19 cellular contexts compared by ENCODE assay signal in the genomic region with DNA sequence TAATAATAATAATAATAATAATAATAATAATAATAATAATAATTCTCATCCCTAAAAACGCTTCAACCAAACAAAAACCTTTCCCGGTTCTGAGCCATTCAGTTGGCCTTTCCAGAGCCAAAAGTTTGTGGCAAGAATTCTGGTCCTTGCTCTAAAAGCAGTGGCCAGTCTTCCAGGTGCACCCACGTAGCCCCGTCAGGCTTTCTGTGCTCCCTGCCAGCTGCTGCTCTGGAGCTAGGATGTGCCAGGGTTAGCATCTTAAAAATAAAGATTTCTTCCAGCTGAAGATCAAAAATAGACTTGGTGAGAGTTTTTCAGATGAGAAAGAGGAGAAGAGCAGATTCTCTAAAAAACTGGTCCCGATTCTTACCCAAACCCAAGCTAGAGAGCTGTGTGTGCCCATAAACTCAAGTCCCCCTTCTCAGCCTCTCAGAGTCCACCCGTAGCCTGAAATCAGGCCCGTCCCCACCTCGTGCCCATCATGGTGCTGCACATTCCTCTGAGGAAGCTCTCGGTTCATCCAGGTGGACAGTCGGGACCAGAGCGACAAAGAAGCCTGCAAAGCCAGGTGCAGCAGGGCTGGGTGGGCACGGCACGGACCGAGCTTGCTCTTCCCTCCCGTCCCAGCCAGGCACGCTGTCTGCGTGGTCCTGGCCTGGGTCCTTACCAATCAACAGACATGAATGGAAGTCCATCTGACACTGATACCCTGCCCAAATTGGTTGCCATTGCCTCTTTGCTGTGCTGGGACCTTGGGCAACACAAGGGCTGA.
A peak's percentile ranks its signal among the peaks of the same experiment; 100 is the strongest.
DNase-seq lines count a peak whose midpoint lies in the region; ATAC-seq and TF ChIP-seq lines count a peak whose summit lies in the region.
"Had no signal": no experiment of that assay in that cellular context is flagged by ENCODE, and none has a peak within 500 bp of the region (broad histone marks: within the 10 kb centered on the region; RNA-seq: fewer than 3 reads in every experiment).

No MANE protein-coding gene starts in this region.

- H3K4me3 Mint-ChIP-seq in stimulated activated naive B cell treated with anti-CD40 and anti-IgM and Interleukin-4, amounts not matched to agents 10 μg/mL and 1 μg/mL and 100 μg/mL, for 72 hours: no peak overlapping the region
- H3K4me3 Mint-ChIP-seq: CD4-positive, alpha-beta memory T cell had no signal

- H2AK5ac ChIP-seq in IMR-90 (ENCODE audit: low read depth, low read length): 0 out of 2 replicates have a peak overlapping the region, but pooled peaks have one; percentile 13

- H3K4me3 ChIP-seq in DND-41 (ENCODE audit: low read depth in 1 of 2, low read length in 2 of 2): no peak overlapping the region
- H3K4me3 ChIP-seq in IMR-90 (ENCODE audit: insufficient read depth, low read depth, low read length): no peak overlapping the region
- H3K4me3 ChIP-seq: K562, MG63 had no signal

- in situ Hi-C loops in IMR-90 (cut with MboI; ENCODE audit: low sequenced_read_pairs): no loop called here

- no peaks in the 10 kb centered on the region for H3K79me1 ChIP-seq in IMR-90 (ENCODE audit: low read depth in 1 of 2, low read length in 2 of 2)

- intact Hi-C loops in IMR-90 (cut with micrococcal nuclease): no loop called here

- H3K79me2 ChIP-seq in DND-41 (ENCODE audit: insufficient read depth, low read length): no peaks in the 10 kb centered on the region

- TF ChIP-seq RAD21 in IMR-90 (IDR thresholded peaks at IDR 0.05; ENCODE audit: low read length): no peak

- no peaks in the 10 kb centered on the region for H4K20me1 ChIP-seq in DND-41 (ENCODE audit: insufficient read depth, low read length)
- H4K20me1 ChIP-seq in IMR-90 (ENCODE audit: insufficient read depth, low read length): no peaks in the 10 kb centered on the region

- H2AK9ac ChIP-seq in IMR-90 (replicated peaks; ENCODE audit: low read depth, low read length, poor library complexity): peak overlapping the region; percentile 77

- ATAC-seq in DND-41 (ENCODE audit: insufficient read depth, low read depth): no peak
- no peak for ATAC-seq in IMR-90 (ENCODE audit: low read depth)
- ATAC-seq in stimulated activated naive B cell treated with anti-CD40 and anti-IgM and Interleukin-4, amounts not matched to agents 10 μg/mL and 1 μg/mL and 100 μg/mL, for 72 hours (replicated peaks): no peak
- ATAC-seq in HG03432 (IDR thresholded peaks at IDR 0.05; ENCODE audit: unreplicated experiment): no peak
- ATAC-seq in HG03354 (IDR thresholded peaks at IDR 0.05; ENCODE audit: poor library complexity, severe bottlenecking, unreplicated experiment): no peak
- ATAC-seq: K562 had no signal

- H2BK15ac ChIP-seq in IMR-90 (ENCODE audit: low read depth, low read length): no peak overlapping the region

- H3K27ac ChIP-seq in DND-41 (ENCODE audit: low read length) (peak overlapping the region; percentile 18; the same call in 1 of the 2 replicates), IMR-90 (ENCODE audit: insufficient read depth, low read length) (no peak overlapping the region), cingulate gyrus (ENCODE audit: low read depth, low read length) (peak overlapping the region; percentile 54)

- H3K14ac ChIP-seq in IMR-90 (replicated peaks; ENCODE audit: low read depth, low read length): no peak overlapping the region

- no peak for TF ChIP-seq POLR2A in IMR-90 (IDR thresholded peaks at IDR 0.05; ENCODE audit: low read depth, low read length)

- dilution Hi-C loops in IMR-90 (cut with HindIII; ENCODE audit: low sequenced_read_pairs, unreplicated experiment): no loop called here

- no peak overlapping the region for H4K5ac ChIP-seq in IMR-90 (ENCODE audit: low read depth, low read length)

- TF ChIP-seq CTCF in DND-41 (IDR thresholded peaks at IDR 0.05; ENCODE audit: borderline replicate concordance, extremely low read depth, low read length, poor library complexity, severe bottlenecking): no peak
- no peak for TF ChIP-seq CTCF in IMR-90 (conservative IDR thresholded peaks at IDR 0.05; ENCODE audit: low read depth, low read length)

- H3K9me1 ChIP-seq in IMR-90 (ENCODE audit: insufficient read depth, low read length): 0 out of 2 replicates have a peak, but pooled peaks cover 3% of the 10 kb centered on the region

- H2BK5ac ChIP-seq in IMR-90 (ENCODE audit: low read depth, low read length, poor library complexity, severe bottlenecking): no peak overlapping the region

- no peaks in the 10 kb centered on the region for H3K27me3 ChIP-seq in DND-41 (ENCODE audit: insufficient read depth, low read length, poor library complexity)
- no peaks in the 10 kb centered on the region for H3K27me3 ChIP-seq in IMR-90 (ENCODE audit: control insufficient read depth, insufficient read depth, low read length)
- H3K27me3 ChIP-seq: MG63 had no signal

- no TSS peak for BruUV-seq in IMR-90 (replicated peaks; lab: Mats Ljungman, UMichigan)

- no peak overlapping the region for H3K23ac ChIP-seq in IMR-90 (ENCODE audit: low read depth, low read length)

- CTCF ChIA-PET in IMR-90 (lab: Yijun Ruan, JAX): interaction anchor here (5.0 kb wide), 1 partner anchor 297 kb away, joined by 35 read pairs; no protein-coding TSS in a partner anchor

- no peaks in the 10 kb centered on the region for H3K27me3 Mint-ChIP-seq in stimulated activated naive B cell treated with anti-CD40 and anti-IgM and Interleukin-4, amounts not matched to agents 10 μg/mL and 1 μg/mL and 100 μg/mL, for 72 hours

- H3K56ac ChIP-seq in IMR-90 (ENCODE audit: extremely low read depth, insufficient read depth, low read length): no peak overlapping the region

- no peak overlapping the region for H2BK120ac ChIP-seq in IMR-90 (ENCODE audit: low read depth, low read length)

- no peak overlapping the region for H3K18ac ChIP-seq in IMR-90 (ENCODE audit: low read depth, low read length)

- no peak overlapping the region for H3K4me2 ChIP-seq in DND-41 (ENCODE audit: insufficient read depth, low read length)
- no peak overlapping the region for H3K4me2 ChIP-seq in IMR-90 (ENCODE audit: low read depth, low read length)
- H3K4me2 ChIP-seq: SK-N-SH had no signal

- WGBS in IMR-90 (ENCODE audit: extremely low coverage in 2 of 2, insufficient read length in 1 of 2), 2 experiments: 97% methylated on average over 5 of the region's 17 CpGs; no CpG with 5 or more reads in 1 of the 2 experiments

- DNase-seq in DND-41: no peak
- DNase-seq in IMR-90: no peak
- no peak for DNase-seq in stimulated activated naive B cell treated with anti-CD40 and anti-IgM and Interleukin-4, amounts not matched to agents 10 μg/mL and 1 μg/mL and 100 μg/mL, for 72 hours
- DNase-seq in stimulated activated naive CD4-positive, alpha-beta T cell treated with Interleukin-2 at 50 U/mL for 16 hours (lab: John Stamatoyannopoulos, UW): no peak
- DNase-seq in glomerular visceral epithelial cell (ENCODE audit: extremely low spot score): no peak
- DNase-seq: Caco-2; CD4-positive, alpha-beta memory T cell; MG63; NCI-H1417; NCI-H1694 treated with DMSO at 0.1 percent for 48 hours; NCI-H2081 treated with DMSO at 0.1 percent for 48 hours; NCI-H2171 treated with DMSO at 0.1 percent for 48 hours; NCI-H526; SHP77 treated with DMSO at 0.1 percent for 48 hours; SK-N-SH had no signal

- H4K8ac ChIP-seq in IMR-90 (ENCODE audit: low read depth in 2 of 2, low read length in 2 of 2): no peak overlapping the region

- H3K27ac Mint-ChIP-seq in stimulated activated naive B cell treated with anti-CD40 and anti-IgM and Interleukin-4, amounts not matched to agents 10 μg/mL and 1 μg/mL and 100 μg/mL, for 72 hours: peak overlapping the region; percentile 56

- H3K36me3 ChIP-seq in DND-41 (ENCODE audit: insufficient read depth, low read length) (no peaks in the 10 kb centered on the region), IMR-90 (ENCODE audit: control insufficient read depth, insufficient read depth, low read length) (no peaks in the 10 kb centered on the region)
- H3K36me3 ChIP-seq: MG63 had no signal

- H3K9ac ChIP-seq in DND-41 (ENCODE audit: low read depth, low read length) (no peak overlapping the region), IMR-90 (ENCODE audit: low read depth, low read length) (no peak overlapping the region)
- H3K9ac ChIP-seq: SK-N-SH had no signal

- POLR2A ChIA-PET in IMR-90 (lab: Charles Lee; ENCODE audit: unreplicated experiment): no interaction called here

- no peaks in the 10 kb centered on the region for H3K36me3 Mint-ChIP-seq in stimulated activated naive B cell treated with anti-CD40 and anti-IgM and Interleukin-4, amounts not matched to agents 10 μg/mL and 1 μg/mL and 100 μg/mL, for 72 hours
- H3K36me3 Mint-ChIP-seq: CD4-positive, alpha-beta memory T cell had no signal

- no peaks in the 10 kb centered on the region for H3K9me3 Mint-ChIP-seq in stimulated activated naive B cell treated with anti-CD40 and anti-IgM and Interleukin-4, amounts not matched to agents 10 μg/mL and 1 μg/mL and 100 μg/mL, for 72 hours
- H3K9me3 Mint-ChIP-seq: CD4-positive, alpha-beta memory T cell had no signal

- H2AFZ ChIP-seq in DND-41 (ENCODE audit: low read depth, low read length) (no peak overlapping the region), IMR-90 (replicated peaks; ENCODE audit: low read length, poor library complexity) (no peak overlapping the region)

- H3K9me3 ChIP-seq in DND-41 (ENCODE audit: insufficient read depth, low read length, severe bottlenecking): no peaks in the 10 kb centered on the region
- no peaks in the 10 kb centered on the region for H3K9me3 ChIP-seq in IMR-90 (ENCODE audit: control insufficient read depth, insufficient read depth, low read length)
- H3K9me3 ChIP-seq: Caco-2, MG63, SK-N-SH had no signal

- no peak overlapping the region for H3K4ac ChIP-seq in IMR-90 (ENCODE audit: low read depth, low read length)

- H4K91ac ChIP-seq in IMR-90 (ENCODE audit: insufficient read depth, low read depth, low read length): no peak overlapping the region

- H2BK20ac ChIP-seq in IMR-90 (ENCODE audit: low read depth, low read length): no peak overlapping the region

- H3K4me1 Mint-ChIP-seq in stimulated activated naive B cell treated with anti-CD40 and anti-IgM and Interleukin-4, amounts not matched to agents 10 μg/mL and 1 μg/mL and 100 μg/mL, for 72 hours: peaks cover 9 to 21% of the 10 kb centered on the region in 2 donors

- H3K4me1 ChIP-seq in DND-41 (ENCODE audit: insufficient read depth, low read length) (peaks cover 20% of the 10 kb centered on the region), IMR-90 (ENCODE audit: control insufficient read depth, insufficient read depth, low read length) (peaks cover 10% of the 10 kb centered on the region)
- H3K4me1 ChIP-seq: Caco-2 had no signal

TF ChIP-seq in IMR-90, 13 proteins besides CTCF, POLR2A, EP300 and RAD21 (continues in another document):
- no peak for TF ChIP-seq RFX5 (IDR thresholded peaks at IDR 0.05; ENCODE audit: low read depth, low read length)
- no peak for TF ChIP-seq SMC3 (IDR thresholded peaks at IDR 0.05; ENCODE audit: low read depth, low read length)
- no peak for TF ChIP-seq MAZ (IDR thresholded peaks at IDR 0.05; ENCODE audit: borderline replicate concordance, low read depth, low read length)
- TF ChIP-seq BHLHE40 (IDR thresholded peaks at IDR 0.05; ENCODE audit: low read depth, low read length): no peak
- TF ChIP-seq MXI1 (IDR thresholded peaks at IDR 0.05; ENCODE audit: borderline replicate concordance, low read depth, low read length): no peak
- no peak for TF ChIP-seq RCOR1 (IDR thresholded peaks at IDR 0.05; ENCODE audit: insufficient replicate concordance, low read length)
- no peak for TF ChIP-seq FOS (IDR thresholded peaks at IDR 0.05; ENCODE audit: low read depth, low read length)
- TF ChIP-seq CHD1 (IDR thresholded peaks at IDR 0.05; ENCODE audit: low read depth, low read length): no peak
